In genomic region chr1:228983661-228984060, GRCh38 we compare ENCODE assay signal across 19 cellular contexts.
"Had no signal": no experiment of that assay in that cellular context is flagged by ENCODE, and none has a peak within 500 bp of the region (broad histone marks: within the 10 kb centered on the region; RNA-seq: fewer than 3 reads in every experiment).

No MANE protein-coding gene starts in this region.

- FAIRE-seq: endothelial cell of umbilical vein had no signal

- H3K4me3 ChIP-seq: colonic mucosa, dorsolateral prefrontal cortex, hepatocyte, smooth muscle cell, tibial artery, upper lobe of left lung, uterus had no signal

- H3K4me1 ChIP-seq: colonic mucosa, foreskin keratinocyte, uterus had no signal

- ATAC-seq: foreskin keratinocyte; left colon; naive thymus-derived CD4-positive, alpha-beta T cell; right cardiac atrium; stimulated activated memory B cell treated with anti-CD40 and anti-IgM and Interleukin-4, amounts not matched to agents 10 μg/mL and 1 μg/mL and 100 μg/mL, for 72 hours had no signal

- H3K79me2 ChIP-seq: hepatocyte had no signal

- H2AFZ ChIP-seq: hepatocyte had no signal

- H3K9me3 ChIP-seq: colonic mucosa, tibial artery, upper lobe of left lung, uterus had no signal

- DNase-seq: colonic mucosa; dorsolateral prefrontal cortex; effector memory CD4-positive, alpha-beta T cell; erythroblast; foreskin keratinocyte; left colon; mammary epithelial cell; naive thymus-derived CD4-positive, alpha-beta T cell; nephron progenitor cell; posterior cingulate gyrus; right cardiac atrium; stimulated activated CD4-positive, alpha-beta T cell treated with anti-CD3 and anti-CD28 coated beads, Interleukin-4, amount 100 ng/mL, for 24 hours; upper lobe of left lung had no signal

- H3K27me3 ChIP-seq: colonic mucosa, foreskin keratinocyte, hepatocyte, tibial artery, upper lobe of left lung, uterus had no signal

- H3K27ac ChIP-seq: colonic mucosa, dorsolateral prefrontal cortex, foreskin keratinocyte, hepatocyte, tibial artery, uterus had no signal

- H3K4me2 ChIP-seq: hepatocyte, smooth muscle cell had no signal

- H3K36me3 ChIP-seq: colonic mucosa, tibial artery, upper lobe of left lung, uterus had no signal
